21 cellular contexts compared by ENCODE assay signal in genomic region chr13:29654384-29654783, GRCh38.
"Had no signal": no experiment of that assay in that cellular context is flagged by ENCODE, and none has a peak within 500 bp of the region (broad histone marks: within the 10 kb centered on the region; RNA-seq: fewer than 3 reads in every experiment).

No MANE protein-coding gene starts in this region.

- H3K9me3 ChIP-seq: adrenal gland, Peyer's patch had no signal

- H3K4me1 ChIP-seq: adrenal gland, Peyer's patch had no signal

- DNase-seq: activated CD4-positive, alpha-beta memory T cell treated with anti-CD3 and anti-CD28 coated beads for 36 hours; activated CD4-positive, alpha-beta T cell treated with anti-CD3 and anti-CD28 coated beads for 36 hours; activated CD4-positive, alpha-beta T cell treated with anti-CD3 and anti-CD28 coated beads, Interleukin-2, amount 50 U/mL, for 1 hour; activated CD8-positive, alpha-beta memory T cell treated with anti-CD3 and anti-CD28 coated beads, Interleukin-2, amount 50 U/mL, for 4 hours; activated gamma-delta T cell treated with Interleukin-2 at 50 U/mL for 16 hours; activated naive CD4-positive, alpha-beta T cell treated with anti-CD3 and anti-CD28 coated beads for 36 hours; activated T-cell treated with anti-CD3 and anti-CD28 coated beads for 4 hours; activated T-cell treated with anti-CD3 and anti-CD28 coated beads, Interleukin-2, amount 50 U/mL, for 4 hours; adrenal gland; caudate nucleus; cerebellar nuclear complex; NCI-H1105; NCI-H1417 treated with DMSO at 0.1 percent for 48 hours; NCI-H187 treated with DMSO at 0.1 percent for 48 hours; NCI-H2081; NCI-H345; NCI-H524 treated with DMSO at 0.1 percent for 48 hours; Peyer's patch; SIG-M5 had no signal

- H3K27ac ChIP-seq: adrenal gland, KMS-11, Peyer's patch, RWPE1 had no signal

- H3K27me3 ChIP-seq: adrenal gland, Peyer's patch had no signal

- H3K36me3 ChIP-seq: adrenal gland, Peyer's patch had no signal

- H3K4me3 ChIP-seq: adrenal gland, Peyer's patch had no signal
